8 cellular contexts compared by ENCODE assay signal in genomic region chr12:34022079-34022830, GRCh38. TPM values are rescaled to one million over a fixed set of nuclear protein-coding genes. Genes with fewer than 3 reads are reported as not detected.
DNase-seq lines count a peak whose midpoint lies in the region; ATAC-seq and TF ChIP-seq lines count a peak whose summit lies in the region.

Gene ALG10 (plus strand): TSS chr12:34022496. CDS start chr12:34022600, 104 bp downstream.

- peaks cover 20% of the 10 kb centered on the region; the same call in 1 of the 2 replicates for H3K79me2 ChIP-seq in OCI-LY7 (ENCODE audit: insufficient read depth, low read depth, low read length)

- peak within 1 kb of the TSS; percentile 56 for H3K27ac ChIP-seq in OCI-LY7 (ENCODE audit: low read depth, low read length, poor library complexity, severe bottlenecking)

- CTCF ChIA-PET in OCI-LY7 (lab: Charles Lee; ENCODE audit: unreplicated experiment), result no interaction called here

- peak within 1 kb of the TSS; percentile 95 for H3K4me3 ChIP-seq in OCI-LY7 (ENCODE audit: low read depth, low read length, poor library complexity, severe bottlenecking)

- H3K9me3 ChIP-seq in OCI-LY7 (ENCODE audit: low read length), result no peaks in the 10 kb centered on the region

- peak within 1 kb of the TSS; percentile 90 for H3K4me2 ChIP-seq in OCI-LY7 (ENCODE audit: low read length)

- peak within 1 kb of the TSS; percentile 99 for H2AFZ ChIP-seq in OCI-LY7 (ENCODE audit: low read length)

- TF ChIP-seq CTCF in OCI-LY7 (conservative IDR thresholded peaks at IDR 0.05; ENCODE audit: low read length), result peak; percentile 82

- no peaks in the 10 kb centered on the region for H3K9me2 ChIP-seq in OCI-LY7 (ENCODE audit: insufficient read depth, low read length)

- DNase-seq in DMS114 treated with DMSO at 0.1 percent for 48 hours (lab: John Stamatoyannopoulos, UW; ENCODE audit: unreplicated experiment) (peak; percentile 95), HuH-7.5 (ENCODE audit: low spot score) (peak; percentile 36), OCI-LY7 (ENCODE audit: low spot score) (peak; percentile 98), activated T-cell treated with anti-CD3 and anti-CD28 coated beads for 1 hour (ENCODE audit: low read depth) (peak; percentile 93), epidermal melanocyte (ENCODE audit: insufficient read length, low spot score) (peak; percentile 23), middle frontal gyrus (ENCODE audit: extremely low spot score, low spot score) (peak; percentile 94)
- DNase-seq in stimulated activated CD8-positive, alpha-beta memory T cell treated with anti-CD3 and anti-CD28 coated beads, Interleukin-2, amount 100 ng/mL, for 48 hours (ENCODE audit: low read depth in 2 of 2), result peak; percentile 85 to 89

- H3K36me3 ChIP-seq in OCI-LY7 (ENCODE audit: insufficient read depth, low read length), result peaks cover 16% of the 10 kb centered on the region; the same call in 1 of the 2 replicates

- POLR2A ChIA-PET in OCI-LY7 (lab: Charles Lee), result interaction anchor here (0.6 to 1.9 kb wide), 2 partner anchors 1266 to 1268 kb away, joined by 5 to 13 read pairs; partner anchors contain the start of gene YARS2

- no peaks in the 10 kb centered on the region for H4K20me1 ChIP-seq in OCI-LY7 (ENCODE audit: insufficient read depth, low read length)

- peak; percentile 99 for ATAC-seq in GM21526 (IDR thresholded peaks at IDR 0.05; ENCODE audit: low FRiP score, unreplicated experiment)

- intact Hi-C loops in OCI-LY7 (cut with micrococcal nuclease; ENCODE audit: unreplicated experiment), result loop anchor here (1.0 kb wide), 1 partner anchor 1267 kb away; the partner anchor contains the start of gene YARS2

- peaks cover 17% of the 10 kb centered on the region for H3K4me1 ChIP-seq in OCI-LY7 (ENCODE audit: insufficient read depth, low read length, poor library complexity, severe bottlenecking)

- BruUV-seq in OCI-LY7 (replicated peaks; lab: Mats Ljungman, UMichigan), result no TSS peak

RNA-seq across cellular contexts. Expression of gene ALG10, which starts in this region (rescaled TPM):
- 20.7 and 28.6 TPM in 2 replicates for total RNA-seq in OCI-LY7 (2014; rRNA removed; shearing (Covaris generic))
- 28.8 and 30.3 TPM in 2 replicates for total RNA-seq in OCI-LY7 (2022)

Comparison
In these comparisons a context has a peak if more than half of its experiments do, and no peak if none do; other contexts are left out.
1. Peak in every context shown above with its lines: DNase-seq, ATAC-seq, H3K4me3 ChIP-seq and H3K27ac ChIP-seq.
2. DNase-seq: peak in every context shown above with its lines; median percentile 98 in OCI-LY7; 95 in DMS114 treated with DMSO at 0.1 percent for 48 hours; 94 in middle frontal gyrus; 93 in activated T-cell treated with anti-CD3 and anti-CD28 coated beads for 1 hour; 87 in stimulated activated CD8-positive, alpha-beta memory T cell treated with anti-CD3 and anti-CD28 coated beads, Interleukin-2, amount 100 ng/mL, for 48 hours; 36 in HuH-7.5; 23 in epidermal melanocyte.